Comparison of ENCODE assay signal across 1 cellular context in genomic region chr5:83097582-83098265, GRCh38.
TF ChIP-seq lines count a peak whose summit lies in the region.

No MANE protein-coding gene starts in this region.

TF ChIP-seq in GM23338, 12 proteins besides CTCF, POLR2A, EP300 and RAD21 (continued from another document):
- TF ChIP-seq, protein P1, sequence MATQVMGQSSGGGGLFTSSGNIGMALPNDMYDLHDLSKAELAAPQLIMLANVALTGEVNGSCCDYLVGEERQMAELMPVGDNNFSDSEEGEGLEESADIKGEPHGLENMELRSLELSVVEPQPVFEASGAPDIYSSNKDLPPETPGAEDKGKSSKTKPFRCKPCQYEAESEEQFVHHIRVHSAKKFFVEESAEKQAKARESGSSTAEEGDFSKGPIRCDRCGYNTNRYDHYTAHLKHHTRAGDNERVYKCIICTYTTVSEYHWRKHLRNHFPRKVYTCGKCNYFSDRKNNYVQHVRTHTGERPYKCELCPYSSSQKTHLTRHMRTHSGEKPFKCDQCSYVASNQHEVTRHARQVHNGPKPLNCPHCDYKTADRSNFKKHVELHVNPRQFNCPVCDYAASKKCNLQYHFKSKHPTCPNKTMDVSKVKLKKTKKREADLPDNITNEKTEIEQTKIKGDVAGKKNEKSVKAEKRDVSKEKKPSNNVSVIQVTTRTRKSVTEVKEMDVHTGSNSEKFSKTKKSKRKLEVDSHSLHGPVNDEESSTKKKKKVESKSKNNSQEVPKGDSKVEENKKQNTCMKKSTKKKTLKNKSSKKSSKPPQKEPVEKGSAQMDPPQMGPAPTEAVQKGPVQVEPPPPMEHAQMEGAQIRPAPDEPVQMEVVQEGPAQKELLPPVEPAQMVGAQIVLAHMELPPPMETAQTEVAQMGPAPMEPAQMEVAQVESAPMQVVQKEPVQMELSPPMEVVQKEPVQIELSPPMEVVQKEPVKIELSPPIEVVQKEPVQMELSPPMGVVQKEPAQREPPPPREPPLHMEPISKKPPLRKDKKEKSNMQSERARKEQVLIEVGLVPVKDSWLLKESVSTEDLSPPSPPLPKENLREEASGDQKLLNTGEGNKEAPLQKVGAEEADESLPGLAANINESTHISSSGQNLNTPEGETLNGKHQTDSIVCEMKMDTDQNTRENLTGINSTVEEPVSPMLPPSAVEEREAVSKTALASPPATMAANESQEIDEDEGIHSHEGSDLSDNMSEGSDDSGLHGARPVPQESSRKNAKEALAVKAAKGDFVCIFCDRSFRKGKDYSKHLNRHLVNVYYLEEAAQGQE (IDR thresholded peaks at IDR 0.05; ENCODE audit: unreplicated experiment): no peak
TF ChIP-seq in GM23338: peak in this region for 0.
